ENCODE assay signal across 1 cellular context in genomic region chr1:37234941-37235418, GRCh38.
TF ChIP-seq lines count a peak whose summit lies in the region.

No MANE protein-coding gene starts in this region.

TF ChIP-seq in WTC11, 78 proteins besides CTCF, POLR2A, EP300 and RAD21 (continued from another document):
- TF ChIP-seq ZNF263 (CRISPR knock-in tag; IDR thresholded peaks at IDR 0.05; ENCODE audit: low read depth) (peak; percentile 95; the same call in 1 of the 2 replicates), MYBL2 (CRISPR knock-in tag; IDR thresholded peaks at IDR 0.05) (no peak), FOXK1 (CRISPR knock-in tag; IDR thresholded peaks at IDR 0.05) (0 out of 2 replicates have a peak, but pooled peaks have one; percentile 15), NR3C1 (CRISPR knock-in tag; conservative IDR thresholded peaks at IDR 0.05; ENCODE audit: low read depth) (no peak), ATF1 (CRISPR knock-in tag; IDR thresholded peaks at IDR 0.05) (no peak), MAX (CRISPR knock-in tag; IDR thresholded peaks at IDR 0.05) (peak; percentile 60; the same call in 1 of the 2 replicates), ZNF232 (CRISPR knock-in tag; IDR thresholded peaks at IDR 0.05) (no peak), SP1 (CRISPR knock-in tag; conservative IDR thresholded peaks at IDR 0.05) (0 out of 2 replicates have a peak, but pooled peaks have one; percentile 24), ZBTB43 (CRISPR knock-in tag; IDR thresholded peaks at IDR 0.05) (0 out of 2 replicates have a peak, but pooled peaks have one; percentile 49), TEAD1 (CRISPR knock-in tag; IDR thresholded peaks at IDR 0.05) (peak; percentile 55; the same call in 1 of the 2 replicates), NR1H2 (CRISPR knock-in tag; IDR thresholded peaks at IDR 0.05) (no peak)
